Comparison of ENCODE assay signal across 29 cellular contexts in genomic region chr11:16166571-16166970, GRCh38.
"Had no signal": no experiment of that assay in that cellular context is flagged by ENCODE, and none has a peak within 500 bp of the region (broad histone marks: within the 10 kb centered on the region; RNA-seq: fewer than 3 reads in every experiment).

No MANE protein-coding gene starts in this region.

- H3K4me1 ChIP-seq: body of pancreas, breast epithelium had no signal

- DNase-seq: activated CD4-positive, alpha-beta memory T cell treated with anti-CD3 and anti-CD28 coated beads, Interleukin-2, amount 10 ng/mL, durations not matched to agents 7 days and 5 days; activated CD4-positive, alpha-beta T cell treated with anti-CD3 and anti-CD28 coated beads for 1 hour; activated CD4-positive, alpha-beta T cell treated with anti-CD3 and anti-CD28 coated beads for 4 hours; activated CD4-positive, alpha-beta T cell treated with anti-CD3 and anti-CD28 coated beads, Interleukin-2, amount 10 ng/mL, durations not matched to agents 7 days and 5 days; activated CD4-positive, alpha-beta T cell treated with anti-CD3 and anti-CD28 coated beads, Interleukin-2, amount 50 U/mL, for 4 hours; activated CD4-positive, CD25-positive, alpha-beta regulatory T cell; activated CD8-positive, alpha-beta memory T cell treated with anti-CD3 and anti-CD28 coated beads, Interleukin-2, amount 50 U/mL, for 48 hours; activated gamma-delta T cell; activated naive CD4-positive, alpha-beta T cell; activated naive CD4-positive, alpha-beta T cell treated with anti-CD3 and anti-CD28 coated beads, Interleukin-2, amount 10 ng/mL, durations not matched to agents 7 days and 5 days; activated naive CD8-positive, alpha-beta T cell treated with anti-CD3 and anti-CD28 coated beads, Interleukin-2, amount 10 ng/mL, durations not matched to agents 7 days and 5 days; activated T-cell treated with anti-CD3 and anti-CD28 coated beads for 4 hours; activated T-cell treated with anti-CD3 and anti-CD28 coated beads, Interleukin-2, amount 50 U/mL, for 24 hours; activated T-cell treated with anti-CD3 and anti-CD28 coated beads, Interleukin-2, amount 50 U/mL, for 72 hours; amniotic stem cell; anterior cingulate cortex; body of pancreas; dorsolateral prefrontal cortex; effector memory CD4-positive, alpha-beta T cell; endodermal cell; foreskin melanocyte; heart right ventricle; T-helper 2 cell had no signal

- ATAC-seq: activated naive CD4-positive, alpha-beta T cell treated with anti-CD3 and anti-CD28 coated beads, Interleukin-2, amount 50 U/mL, for 72 hours; activated T-cell treated with anti-CD3 and anti-CD28 coated beads, Interleukin-2, amount 50 U/mL, for 72 hours; body of pancreas; gastroesophageal sphincter; heart right ventricle had no signal

- H3K27ac ChIP-seq: body of pancreas, breast epithelium, cardiac muscle cell, coronary artery, dorsolateral prefrontal cortex, esophagus muscularis mucosa, gastroesophageal sphincter, heart right ventricle had no signal

- H3K27me3 ChIP-seq: body of pancreas, breast epithelium, cardiac muscle cell, esophagus muscularis mucosa, gastroesophageal sphincter, heart right ventricle had no signal

- H3K4me3 ChIP-seq: body of pancreas, breast epithelium, cardiac muscle cell, coronary artery, dorsolateral prefrontal cortex, esophagus muscularis mucosa, gastroesophageal sphincter, heart right ventricle had no signal

- H3K36me3 ChIP-seq: breast epithelium, cardiac muscle cell, esophagus muscularis mucosa, gastroesophageal sphincter, heart right ventricle had no signal

- H3K9me3 ChIP-seq: body of pancreas, breast epithelium, esophagus muscularis mucosa, gastroesophageal sphincter, heart right ventricle had no signal
